ENCODE assay signal across 9 cellular contexts in the genomic region with DNA sequence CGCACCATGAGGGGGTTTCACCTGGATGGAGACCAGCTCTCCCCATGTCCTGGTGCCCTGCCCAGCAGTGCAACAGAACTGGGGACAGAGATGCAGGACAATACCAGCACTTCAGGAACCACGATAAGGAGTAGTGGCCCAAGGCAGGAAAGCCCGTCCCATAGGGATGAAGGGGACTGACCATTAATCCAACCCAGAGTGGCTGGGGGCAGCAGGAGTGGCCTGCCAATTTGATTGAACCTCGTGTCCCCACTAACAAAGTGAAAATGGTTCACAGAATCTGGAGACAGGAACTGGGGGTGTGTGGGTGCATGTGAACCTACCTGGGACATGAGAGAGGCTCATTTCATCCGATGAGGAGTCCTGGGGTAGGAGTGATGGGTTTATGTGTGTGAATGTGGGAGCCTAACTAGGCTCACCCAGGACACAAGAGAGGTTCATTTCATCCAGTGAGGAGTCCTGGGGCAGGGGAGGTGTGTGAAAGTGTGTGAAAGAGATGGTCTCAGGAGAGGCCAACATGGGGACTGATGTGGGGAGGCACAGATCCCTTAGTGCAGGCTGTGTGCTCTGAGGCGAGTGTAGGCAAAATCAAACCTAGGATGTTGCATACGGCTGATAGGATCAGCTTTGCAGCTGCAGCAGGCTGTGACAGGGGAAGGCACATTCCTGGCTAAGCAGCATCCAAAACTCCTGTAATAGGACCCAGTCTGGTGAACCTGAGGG.
DNase-seq lines count a peak whose midpoint lies in the region; ATAC-seq and TF ChIP-seq lines count a peak whose summit lies in the region.
"Had no signal": no experiment of that assay in that cellular context is flagged by ENCODE, and none has a peak within 500 bp of the region (broad histone marks: within the 10 kb centered on the region; RNA-seq: fewer than 3 reads in every experiment).

No MANE protein-coding gene starts in this region.

- H3K27me3 Mint-ChIP-seq in IgD-negative memory B cell: no peaks in the 10 kb centered on the region
- no peaks in the 10 kb centered on the region for H3K27me3 Mint-ChIP-seq in activated CD8-positive, alpha-beta T cell treated with anti-CD3 and anti-CD28 coated beads for 36 hours

- H3K4me1 Mint-ChIP-seq in IgD-negative memory B cell: peaks cover 3 to 15% (median 12%) of the 10 kb centered on the region in 3 donors
- H3K4me1 Mint-ChIP-seq in activated CD8-positive, alpha-beta T cell treated with anti-CD3 and anti-CD28 coated beads for 36 hours (ENCODE audit: low read depth): peaks cover 25% of the 10 kb centered on the region

- no peak overlapping the region for H3K9ac ChIP-seq in smooth muscle cell (ENCODE audit: low read depth)

- intact Hi-C loops in activated CD8-positive, alpha-beta T cell treated with anti-CD3 and anti-CD28 coated beads for 36 hours (cut with micrococcal nuclease): no loop called here
- intact Hi-C loops in right cardiac atrium (cut with DNase I): no loop called here

- no peaks in the 10 kb centered on the region for H4K20me1 ChIP-seq in smooth muscle cell (ENCODE audit: low read depth)

- H3K27ac ChIP-seq in right cardiac atrium (ENCODE audit: low read length): peak overlapping the region; percentile 49
- H3K27ac ChIP-seq in smooth muscle cell (ENCODE audit: low read depth): no peak overlapping the region

- no peak overlapping the region for H3K27ac Mint-ChIP-seq in IgD-negative memory B cell
- H3K27ac Mint-ChIP-seq in activated CD8-positive, alpha-beta T cell treated with anti-CD3 and anti-CD28 coated beads for 36 hours: peak overlapping the region; percentile 46

- ATAC-seq in activated CD8-positive, alpha-beta T cell treated with anti-CD3 and anti-CD28 coated beads for 36 hours: peak; percentile 17
- ATAC-seq in right cardiac atrium (peak; percentile 29 to 31), GM21786 (IDR thresholded peaks at IDR 0.05; ENCODE audit: unreplicated experiment) (no peak)

- TF ChIP-seq CTCF in activated CD8-positive, alpha-beta T cell treated with anti-CD3 and anti-CD28 coated beads for 36 hours (IDR thresholded peaks at IDR 0.05): no peak
- no peak for TF ChIP-seq CTCF in smooth muscle cell (IDR thresholded peaks at IDR 0.05; ENCODE audit: borderline replicate concordance, insufficient read depth, poor library complexity, severe bottlenecking)

- CTCF ChIA-PET in activated CD8-positive, alpha-beta T cell treated with anti-CD3 and anti-CD28 coated beads for 36 hours (lab: Charles Lee): no interaction called here

- H3K9me3 ChIP-seq in right cardiac atrium (ENCODE audit: control insufficient read depth, low read length) (no peaks in the 10 kb centered on the region), smooth muscle cell (replicated peaks; ENCODE audit: low read depth) (no peaks in the 10 kb centered on the region)

- peaks cover 3% of the 10 kb centered on the region for H3K4me1 ChIP-seq in right cardiac atrium (ENCODE audit: control insufficient read depth, insufficient read depth, low read length)
- peaks cover 6% of the 10 kb centered on the region for H3K4me1 ChIP-seq in smooth muscle cell (ENCODE audit: low read depth)

- H3K4me3 ChIP-seq in right cardiac atrium (ENCODE audit: low read length) (peak overlapping the region; percentile 87), smooth muscle cell (peak overlapping the region; percentile 39)

- H3K27me3 ChIP-seq in right cardiac atrium (ENCODE audit: control insufficient read depth, insufficient read depth): no peaks in the 10 kb centered on the region
- no peaks in the 10 kb centered on the region for H3K27me3 ChIP-seq in smooth muscle cell (ENCODE audit: low read depth)

- H3K36me3 ChIP-seq in smooth muscle cell (ENCODE audit: low read depth): no peaks in the 10 kb centered on the region

- H3K9me3 Mint-ChIP-seq in IgD-negative memory B cell: peaks cover 0 to 7% (median 2%) of the 10 kb centered on the region in 3 donors
- no peaks in the 10 kb centered on the region for H3K9me3 Mint-ChIP-seq in activated CD8-positive, alpha-beta T cell treated with anti-CD3 and anti-CD28 coated beads for 36 hours

- H3F3A ChIP-seq in smooth muscle cell (ENCODE audit: low read depth): no peaks in the 10 kb centered on the region

- H3K4me3 Mint-ChIP-seq in IgD-negative memory B cell: peak overlapping the region; percentile 79 to 92 (median 90)
- peak overlapping the region; percentile 81 for H3K4me3 Mint-ChIP-seq in activated CD8-positive, alpha-beta T cell treated with anti-CD3 and anti-CD28 coated beads for 36 hours

- no peaks in the 10 kb centered on the region for H3K79me2 ChIP-seq in smooth muscle cell (ENCODE audit: low read depth)

- no peak overlapping the region for H2AFZ ChIP-seq in smooth muscle cell (ENCODE audit: low read depth)

- POLR2A ChIA-PET in activated CD8-positive, alpha-beta T cell treated with anti-CD3 and anti-CD28 coated beads for 36 hours (lab: Charles Lee): no interaction called here

- peak overlapping the region; percentile 81 for H3K4me2 ChIP-seq in smooth muscle cell

- no peak for DNase-seq in activated CD8-positive, alpha-beta T cell treated with anti-CD3 and anti-CD28 coated beads for 36 hours
- DNase-seq in right cardiac atrium: no peak
- DNase-seq in smooth muscle cell (lab: John Stamatoyannopoulos, UW; ENCODE audit: unreplicated experiment): no peak
- DNase-seq in SIG-M5 treated with dmso at 0.1 percent for 504 hours (lab: John Stamatoyannopoulos, UW; ENCODE audit: unreplicated experiment): no peak
- no peak for DNase-seq in NCI-H748 treated with DMSO at 0.1 percent for 48 hours (lab: John Stamatoyannopoulos, UW)
- no peak for DNase-seq in activated CD4-positive, CD25-positive, alpha-beta regulatory T cell (lab: John Stamatoyannopoulos, UW)
- DNase-seq: NK-92 treated with Interleukin-12 subunit alpha and Interleukin-12 subunit beta, amount 100 ng/mL, for 24 hours had no signal

- H3K36me3 Mint-ChIP-seq in IgD-negative memory B cell: no peaks in the 10 kb centered on the region
- no peaks in the 10 kb centered on the region for H3K36me3 Mint-ChIP-seq in activated CD8-positive, alpha-beta T cell treated with anti-CD3 and anti-CD28 coated beads for 36 hours (ENCODE audit: low read depth)

- 53% methylated on average over 7 of the region's 7 CpGs for WGBS in right cardiac atrium
- WGBS in smooth muscle cell (ENCODE audit: low lambda C conversion rate): 57% methylated on average over 7 of the region's 7 CpGs
